In the genomic region with DNA sequence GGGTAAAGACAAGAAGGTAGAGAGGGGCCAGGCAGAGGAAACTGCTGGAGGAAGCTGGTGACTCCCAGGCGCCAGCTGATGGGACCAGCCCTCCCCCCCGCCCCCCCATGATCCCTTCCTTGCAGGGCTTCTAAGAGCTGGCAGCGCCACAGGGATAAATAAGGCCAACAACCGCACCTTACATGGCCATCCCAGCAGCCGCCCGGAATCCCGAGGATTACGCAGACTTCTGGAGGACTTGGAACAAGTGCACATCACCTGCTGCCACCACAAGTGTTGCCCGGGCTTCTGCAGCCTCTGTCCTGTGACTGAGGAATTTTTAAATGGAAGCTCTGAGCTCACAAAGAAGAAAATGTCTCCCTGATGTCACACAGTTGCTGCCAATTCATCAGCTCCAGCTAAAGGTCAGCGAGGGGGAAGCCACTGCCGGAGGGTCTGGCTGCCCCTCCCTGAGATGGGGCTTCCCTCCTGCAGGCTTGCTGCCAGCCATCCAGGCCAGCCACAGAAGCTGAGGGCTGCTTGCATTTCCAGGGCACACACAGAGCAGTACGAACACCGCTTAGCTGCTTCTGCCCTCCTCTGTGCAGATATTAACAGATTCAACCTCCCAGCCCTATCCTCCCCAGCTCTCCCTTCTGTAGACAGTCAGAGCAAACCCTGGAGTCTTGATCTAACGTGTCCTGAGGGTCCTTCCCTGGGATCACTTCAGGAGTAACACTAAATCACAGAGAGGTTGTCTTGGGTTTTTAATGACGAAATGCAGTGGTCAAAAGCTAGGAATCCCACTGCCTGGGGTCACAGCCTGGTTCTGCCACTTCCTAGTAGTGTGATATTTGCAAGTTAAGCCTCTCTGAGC, we compare ENCODE assay signal across 9 cellular contexts. TPM values are rescaled to one million over a fixed set of nuclear protein-coding genes. Genes with fewer than 3 reads are reported as not detected.
DNase-seq lines count a peak whose midpoint lies in the region; ATAC-seq and TF ChIP-seq lines count a peak whose summit lies in the region.
"Had no signal": no experiment of that assay in that cellular context is flagged by ENCODE, and none has a peak within 500 bp of the region (broad histone marks: within the 10 kb centered on the region; RNA-seq: fewer than 3 reads in every experiment).

No MANE protein-coding gene starts in this region.

- H3K4me2 ChIP-seq in neural progenitor cell = peak overlapping the region; percentile 14

- POLR2A ChIA-PET in activated CD8-positive, alpha-beta T cell treated with anti-CD3 and anti-CD28 coated beads for 36 hours (lab: Charles Lee) = interaction anchor here (0.9 kb wide), 1 partner anchor 9 kb away, joined by 3 read pairs; no protein-coding TSS in a partner anchor

- H3K36me3 ChIP-seq in neural progenitor cell = no peaks in the 10 kb centered on the region

- no peak overlapping the region for H3K4me3 Mint-ChIP-seq in neural progenitor cell
- no peak overlapping the region for H3K4me3 Mint-ChIP-seq in activated CD8-positive, alpha-beta T cell treated with anti-CD3 and anti-CD28 coated beads for 36 hours

- peaks cover 10% of the 10 kb centered on the region for H4K20me1 ChIP-seq in neural progenitor cell (ENCODE audit: low read depth)

- CTCF ChIA-PET in activated CD8-positive, alpha-beta T cell treated with anti-CD3 and anti-CD28 coated beads for 36 hours (lab: Charles Lee) = interaction anchor here (0.9 to 1.2 kb wide), 5 partner anchors 11 to 42 kb away, joined by 3 to 4 read pairs (median 3); no protein-coding TSS in a partner anchor

- peaks cover 68% of the 10 kb centered on the region for H3K4me1 Mint-ChIP-seq in neural progenitor cell
- peaks cover 8% of the 10 kb centered on the region for H3K4me1 Mint-ChIP-seq in activated CD8-positive, alpha-beta T cell treated with anti-CD3 and anti-CD28 coated beads for 36 hours (ENCODE audit: low read depth)

- peaks cover 33% of the 10 kb centered on the region for H3K79me2 ChIP-seq in neural progenitor cell (ENCODE audit: low read depth)

- H3K27me3 Mint-ChIP-seq in neural progenitor cell (ENCODE audit: insufficient read depth, low read depth) = peaks cover 20% of the 10 kb centered on the region
- H3K27me3 Mint-ChIP-seq in activated CD8-positive, alpha-beta T cell treated with anti-CD3 and anti-CD28 coated beads for 36 hours = no peaks in the 10 kb centered on the region

- H3K27ac ChIP-seq in neural progenitor cell = peak overlapping the region; percentile 64

- intact Hi-C loops in activated CD8-positive, alpha-beta T cell treated with anti-CD3 and anti-CD28 coated beads for 36 hours (cut with micrococcal nuclease) = no loop called here

- in situ Hi-C loops in Caki2 (cut with HindIII; ENCODE audit: low pct_unique_long_range_greater_than_20kb, low sequenced_read_pairs) = no loop called here

- peak; percentile 55 for ATAC-seq in esophagus mucosa
- no peak for ATAC-seq in GM19023 (IDR thresholded peaks at IDR 0.05; ENCODE audit: unreplicated experiment)
- no peak for ATAC-seq in activated CD8-positive, alpha-beta T cell treated with anti-CD3 and anti-CD28 coated beads for 36 hours
- no peak for ATAC-seq in HG03196 (IDR thresholded peaks at IDR 0.05; ENCODE audit: unreplicated experiment)

- no peaks in the 10 kb centered on the region for H3K9me3 ChIP-seq in neural progenitor cell (ENCODE audit: low read depth)

- H3K27me3 ChIP-seq in neural progenitor cell = no peaks in the 10 kb centered on the region

- no peak overlapping the region for H2AFZ ChIP-seq in neural progenitor cell (replicated peaks)

- peaks cover 60% of the 10 kb centered on the region for H3F3A ChIP-seq in neural progenitor cell (ENCODE audit: low read depth)

- no peak overlapping the region for H3K9ac ChIP-seq in neural progenitor cell

- DNase-seq in Caki2 (ENCODE audit: low read depth) (peak; percentile 77), NCI-H69 (lab: John Stamatoyannopoulos, UW) (peak; percentile 71), neural progenitor cell (ENCODE audit: low spot score) (peak; percentile 55), cortex of kidney (lab: John Stamatoyannopoulos, UW) (no peak)
- DNase-seq in activated CD8-positive, alpha-beta T cell treated with anti-CD3 and anti-CD28 coated beads for 36 hours = no peak
- DNase-seq: NCI-H526 had no signal

- H3K36me3 Mint-ChIP-seq in neural progenitor cell = no peaks in the 10 kb centered on the region
- no peaks in the 10 kb centered on the region for H3K36me3 Mint-ChIP-seq in activated CD8-positive, alpha-beta T cell treated with anti-CD3 and anti-CD28 coated beads for 36 hours (ENCODE audit: low read depth)

- peak overlapping the region; percentile 98 for H3K27ac Mint-ChIP-seq in neural progenitor cell
- H3K27ac Mint-ChIP-seq in activated CD8-positive, alpha-beta T cell treated with anti-CD3 and anti-CD28 coated beads for 36 hours = no peak overlapping the region

- peaks cover 32% of the 10 kb centered on the region for H3K4me1 ChIP-seq in neural progenitor cell

- no peaks in the 10 kb centered on the region for H3K9me3 Mint-ChIP-seq in neural progenitor cell
- no peaks in the 10 kb centered on the region for H3K9me3 Mint-ChIP-seq in activated CD8-positive, alpha-beta T cell treated with anti-CD3 and anti-CD28 coated beads for 36 hours

- no peak overlapping the region for H3K4me3 ChIP-seq in neural progenitor cell

- TF ChIP-seq CTCF in neural progenitor cell (IDR thresholded peaks at IDR 0.05) = no peak
- no peak for TF ChIP-seq CTCF in activated CD8-positive, alpha-beta T cell treated with anti-CD3 and anti-CD28 coated beads for 36 hours (IDR thresholded peaks at IDR 0.05)

RNA-seq across cellular contexts. Expression of a gene that starts 38.6 kb away (rescaled TPM):
- 17.0 and 21.5 TPM in 2 replicates for total RNA-seq in Caki2 (2014; rRNA removed; shearing (Covaris generic); ENCODE audit: low replicate concordance)
- total RNA-seq in esophagus mucosa = 194 TPM
- 9.1 and 18.9 TPM in 2 replicates for total RNA-seq in neural progenitor cell (ENCODE audit: low replicate concordance)
- 100 to 1,000 TPM; 293 to 305 TPM for total RNA-seq in activated CD8-positive, alpha-beta T cell treated with anti-CD3 and anti-CD28 coated beads for 36 hours

Comparison
In these comparisons a context has a peak if more than half of its experiments do, and no peak if none do; other contexts are left out.
1. DNase-seq: peak in Caki2 (single experiment), NCI-H69 (single experiment) and neural progenitor cell (single experiment); none in activated CD8-positive, alpha-beta T cell treated with anti-CD3 and anti-CD28 coated beads for 36 hours (single experiment) and cortex of kidney (single experiment).